Comparison of ENCODE assay signal across 1 cellular context in genomic region chr17:44655983-44656700, GRCh38.
A peak's percentile ranks its signal among the peaks of the same experiment; 100 is the strongest.
TF ChIP-seq lines count a peak whose summit lies in the region.

MEIOC (plus strand) TSS chr17:44656468; CDS start chr17:44656614, 146 bp downstream.

TF ChIP-seq in WTC11, 78 proteins besides CTCF, POLR2A, EP300 and RAD21 (continued from another document and continues in another):
- TF ChIP-seq ZNF512 (CRISPR knock-in tag; IDR thresholded peaks at IDR 0.05; ENCODE audit: borderline replicate concordance): no peak
- peak; percentile 97 for TF ChIP-seq ESRRA (CRISPR knock-in tag; IDR thresholded peaks at IDR 0.05; ENCODE audit: borderline replicate concordance)
- no peak for TF ChIP-seq ZNF121 (CRISPR knock-in tag; IDR thresholded peaks at IDR 0.05)
- TF ChIP-seq ATF3 (CRISPR knock-in tag; conservative IDR thresholded peaks at IDR 0.05): no peak
- peak; percentile 97 for TF ChIP-seq ZBTB21 (CRISPR knock-in tag; IDR thresholded peaks at IDR 0.05; ENCODE audit: borderline replicate concordance)
- no peak for TF ChIP-seq ZNF532 (CRISPR knock-in tag; IDR thresholded peaks at IDR 0.05; ENCODE audit: borderline replicate concordance)
- no peak for TF ChIP-seq ZMAT4 (CRISPR knock-in tag; IDR thresholded peaks at IDR 0.05)
- TF ChIP-seq ZNF425 (CRISPR knock-in tag; conservative IDR thresholded peaks at IDR 0.05): no peak
- TF ChIP-seq CBFB (CRISPR knock-in tag; IDR thresholded peaks at IDR 0.05; ENCODE audit: low read depth): peak; percentile 82; the same call in 1 of the 2 replicates
- no peak for TF ChIP-seq MXD4 (CRISPR knock-in tag; IDR thresholded peaks at IDR 0.05; ENCODE audit: borderline replicate concordance)
- TF ChIP-seq USF2 (CRISPR knock-in tag; IDR thresholded peaks at IDR 0.05): peak; percentile 51
- TF ChIP-seq AFF4 (CRISPR knock-in tag; IDR thresholded peaks at IDR 0.05; ENCODE audit: borderline replicate concordance): peak; percentile 95
- TF ChIP-seq TP53 (CRISPR knock-in tag; IDR thresholded peaks at IDR 0.05): peak; percentile 99
- TF ChIP-seq STAT6 (CRISPR knock-in tag; conservative IDR thresholded peaks at IDR 0.05; ENCODE audit: low read depth): 0 out of 2 replicates have a peak, but pooled peaks have one; percentile 88
- no peak for TF ChIP-seq AR (CRISPR knock-in tag; IDR thresholded peaks at IDR 0.05)
- peak; percentile 92; the same call in 1 of the 2 replicates for TF ChIP-seq KAT7 (CRISPR knock-in tag; IDR thresholded peaks at IDR 0.05; ENCODE audit: borderline replicate concordance)
- no peak for TF ChIP-seq NFATC4 (CRISPR knock-in tag; IDR thresholded peaks at IDR 0.05)
- peak; percentile 92; the same call in 1 of the 2 replicates for TF ChIP-seq ELF4 (CRISPR knock-in tag; IDR thresholded peaks at IDR 0.05; ENCODE audit: low read depth)
- TF ChIP-seq IRF1 (CRISPR knock-in tag; IDR thresholded peaks at IDR 0.05): peak; percentile 89
- TF ChIP-seq CREM (CRISPR knock-in tag; IDR thresholded peaks at IDR 0.05): peak; percentile 84
- no peak for TF ChIP-seq RORB (CRISPR knock-in tag; IDR thresholded peaks at IDR 0.05)
- TF ChIP-seq TCF7 (CRISPR knock-in tag; IDR thresholded peaks at IDR 0.05; ENCODE audit: low read depth): peak; percentile 87; the same call in 1 of the 2 replicates
- no peak for TF ChIP-seq ZNF396 (CRISPR knock-in tag; IDR thresholded peaks at IDR 0.05; ENCODE audit: borderline replicate concordance)
- no peak for TF ChIP-seq GABPB1 (CRISPR knock-in tag; IDR thresholded peaks at IDR 0.05)
- peak; percentile 69; the same call in 1 of the 2 replicates for TF ChIP-seq NR2C2 (CRISPR knock-in tag; IDR thresholded peaks at IDR 0.05)
- TF ChIP-seq TEAD4 (CRISPR knock-in tag; IDR thresholded peaks at IDR 0.05): 0 out of 2 replicates have a peak, but pooled peaks have one; percentile 73
- TF ChIP-seq HMGA2 (CRISPR knock-in tag; IDR thresholded peaks at IDR 0.05): no peak
- TF ChIP-seq HMGXB4 (CRISPR knock-in tag; IDR thresholded peaks at IDR 0.05): peak; percentile 71
- peak; percentile 90; the same call in 1 of the 2 replicates for TF ChIP-seq ATF1 (CRISPR knock-in tag; IDR thresholded peaks at IDR 0.05)
- TF ChIP-seq NFYB (CRISPR knock-in tag; conservative IDR thresholded peaks at IDR 0.05; ENCODE audit: low read depth): peak; percentile 79
